In the genomic region with DNA sequence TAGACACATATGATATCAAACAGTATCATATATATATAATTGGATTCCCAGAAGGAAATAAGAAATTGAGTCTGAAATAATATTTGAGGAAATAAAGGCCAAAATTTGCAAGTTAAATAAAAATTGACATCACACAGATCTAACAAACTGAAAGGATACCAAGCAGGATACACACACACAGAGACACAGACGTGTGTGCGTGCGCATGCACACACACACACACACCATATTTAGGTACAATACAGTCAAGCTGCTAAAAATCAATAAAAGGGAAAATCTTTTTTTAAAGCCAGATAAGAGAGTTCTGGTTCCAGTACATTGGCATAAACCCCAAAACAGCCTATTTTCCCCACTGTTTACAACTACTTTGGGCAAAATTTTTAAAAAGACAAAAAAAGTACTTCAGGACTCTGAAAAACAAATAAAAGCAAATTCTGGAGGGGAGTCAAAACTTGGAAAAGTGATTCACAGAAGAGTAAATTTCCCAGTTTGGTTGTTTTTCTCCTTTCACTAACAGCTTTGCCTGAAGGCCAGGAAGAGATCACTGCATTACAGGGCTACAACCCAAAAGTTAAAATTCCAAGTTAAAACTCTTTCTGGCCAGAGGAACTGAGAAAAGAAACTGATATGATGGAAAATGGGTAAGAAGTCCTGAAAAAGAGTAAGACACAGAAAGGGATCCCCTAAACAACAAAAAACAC, we compare ENCODE assay signal across 12 cellular contexts. TPM values are rescaled to one million over a fixed set of nuclear protein-coding genes. Genes with fewer than 3 reads are reported as not detected.
DNase-seq lines count a peak whose midpoint lies in the region; ATAC-seq and TF ChIP-seq lines count a peak whose summit lies in the region.
"Had no signal": no experiment of that assay in that cellular context is flagged by ENCODE, and none has a peak within 500 bp of the region (broad histone marks: within the 10 kb centered on the region; RNA-seq: fewer than 3 reads in every experiment).

No MANE protein-coding gene starts in this region.

- peak overlapping the region; percentile 20 for H3K4me3 Mint-ChIP-seq in CD4-positive, alpha-beta T cell
- H3K4me3 Mint-ChIP-seq in central memory CD8-positive, alpha-beta T cell: no peak overlapping the region
- peak overlapping the region in 3 of 8 donors; percentile 10 to 45 (median 37) for H3K4me3 Mint-ChIP-seq in naive B cell
- H3K4me3 Mint-ChIP-seq: CD14-positive monocyte, neural progenitor cell had no signal

- H3K36me3 ChIP-seq in HEK293 (ENCODE audit: control insufficient read depth in 2 of 2, insufficient read depth in 1 of 2, low read length in 2 of 2): no peaks in the 10 kb centered on the region
- H3K36me3 ChIP-seq: neural progenitor cell had no signal

- no peaks in the 10 kb centered on the region for H3K27me3 Mint-ChIP-seq in CD4-positive, alpha-beta T cell
- H3K27me3 Mint-ChIP-seq in central memory CD8-positive, alpha-beta T cell: no peaks in the 10 kb centered on the region
- no peaks in the 10 kb centered on the region for H3K27me3 Mint-ChIP-seq in naive B cell

- no peaks in the 10 kb centered on the region for H3K9me3 ChIP-seq in CD4-positive, alpha-beta T cell (ENCODE audit: control insufficient read depth, low read length)
- H3K9me3 ChIP-seq in HEK293 (ENCODE audit: control insufficient read depth, insufficient read depth, low read depth, low read length): no peaks in the 10 kb centered on the region

- H3K27me3 ChIP-seq in CD4-positive, alpha-beta T cell (ENCODE audit: control insufficient read depth, insufficient read depth, low read length): no peaks in the 10 kb centered on the region
- H3K27me3 ChIP-seq: neural progenitor cell had no signal

- no peak overlapping the region for H3K27ac ChIP-seq in CD4-positive, alpha-beta T cell (ENCODE audit: low read depth, low read length)
- no peak overlapping the region for H3K27ac ChIP-seq in HEK293 (ENCODE audit: extremely low read depth, low read depth, low read length)
- H3K27ac ChIP-seq: neural progenitor cell had no signal

- peaks cover 5% of the 10 kb centered on the region; the same call in 1 of the 2 replicates for H3K4me1 ChIP-seq in HEK293 (ENCODE audit: control insufficient read depth, insufficient read depth, low read length)

- ATAC-seq in CD4-positive, alpha-beta T cell (ENCODE audit: poor library complexity): no peak
- ATAC-seq in central memory CD8-positive, alpha-beta T cell (replicated peaks; ENCODE audit: extremely low read depth, poor library complexity, severe bottlenecking): no peak
- ATAC-seq in naive B cell (ENCODE audit: low read depth in 2 of 2) (no peak), HG02870 (IDR thresholded peaks at IDR 0.05; ENCODE audit: unreplicated experiment) (no peak)

- H3K4me3 ChIP-seq in HEK293 (ENCODE audit: low read depth, low read length): no peak overlapping the region
- H3K4me3 ChIP-seq: neural progenitor cell had no signal

- H3K9me3 Mint-ChIP-seq in CD4-positive, alpha-beta T cell: no peaks in the 10 kb centered on the region
- no peaks in the 10 kb centered on the region for H3K9me3 Mint-ChIP-seq in central memory CD8-positive, alpha-beta T cell
- peaks cover 0 to 4% (median 0%) of the 10 kb centered on the region in 7 donors for H3K9me3 Mint-ChIP-seq in naive B cell
- H3K9me3 Mint-ChIP-seq: CD14-positive monocyte had no signal

- POLR2A ChIA-PET in CD4-positive, alpha-beta T cell (lab: Charles Lee): interaction anchor here (1.8 kb wide), 1 partner anchor 16 kb away, joined by 6 read pairs; a partner anchor contains a TSS
- POLR2A ChIA-PET in HEK293 (lab: Yijun Ruan, JAX): no interaction called here

- intact Hi-C loops in CD4-positive, alpha-beta T cell (cut with DNase I, micrococcal nuclease): no loop called here

- no peaks in the 10 kb centered on the region for H3K36me3 Mint-ChIP-seq in CD4-positive, alpha-beta T cell (ENCODE audit: low read depth)
- peaks cover 5% of the 10 kb centered on the region for H3K36me3 Mint-ChIP-seq in central memory CD8-positive, alpha-beta T cell (ENCODE audit: insufficient read depth)
- H3K36me3 Mint-ChIP-seq in naive B cell: no peaks in the 10 kb centered on the region
- H3K36me3 Mint-ChIP-seq: CD14-positive monocyte, neural progenitor cell had no signal

- peaks cover 93% of the 10 kb centered on the region for H3K4me1 Mint-ChIP-seq in CD4-positive, alpha-beta T cell (ENCODE audit: low read depth)
- H3K4me1 Mint-ChIP-seq in central memory CD8-positive, alpha-beta T cell: peaks cover 91% of the 10 kb centered on the region
- H3K4me1 Mint-ChIP-seq in naive B cell: peaks cover 69 to 93% (median 89%) of the 10 kb centered on the region in 3 donors
- H3K4me1 Mint-ChIP-seq: neural progenitor cell had no signal

- no peak for TF ChIP-seq CTCF in CD4-positive, alpha-beta T cell (IDR thresholded peaks at IDR 0.05)
- TF ChIP-seq CTCF in HEK293 (tag by site-specific recombination; IDR thresholded peaks at IDR 0.05): no peak

- CTCF ChIA-PET in CD4-positive, alpha-beta T cell (lab: Charles Lee): no interaction called here
- CTCF ChIA-PET in HEK293 (lab: Yijun Ruan, JAX): interaction anchor here (1.0 kb wide), 1 partner anchor 168 kb away, joined by 3 read pairs; no protein-coding TSS in a partner anchor

- H3K27ac Mint-ChIP-seq in CD4-positive, alpha-beta T cell: peak overlapping the region; percentile 34
- peak overlapping the region; percentile 19 for H3K27ac Mint-ChIP-seq in central memory CD8-positive, alpha-beta T cell (ENCODE audit: low read depth)
- peak overlapping the region; percentile 30 to 76 (median 72) for H3K27ac Mint-ChIP-seq in naive B cell
- H3K27ac Mint-ChIP-seq: neural progenitor cell had no signal

- DNase-seq in CD4-positive, alpha-beta T cell: no peak
- no peak for DNase-seq in central memory CD8-positive, alpha-beta T cell (ENCODE audit: low spot score in 2 of 2)
- no peak for DNase-seq in naive B cell
- DNase-seq in activated CD4-positive, CD25-positive, alpha-beta regulatory T cell treated with anti-CD3 and anti-CD28 coated beads, Interleukin-2, amount 50 U/mL, for 72 hours: no peak
- no peak for DNase-seq in NCI-H1092 treated with DMSO at 0.1 percent for 48 hours (lab: John Stamatoyannopoulos, UW)
- no peak for DNase-seq in stimulated activated CD4-positive, alpha-beta T cell treated with anti-CD3 and anti-CD28 coated beads, Interleukin-2, amount 100 ng/mL, for 24 hours
- DNase-seq: islet precursor cell, NCI-H774 had no signal

TF ChIP-seq in HEK293, 187 proteins besides CTCF, POLR2A, EP300 and RAD21:
- TF ChIP-seq ZNF138 (tag by site-specific recombination; IDR thresholded peaks at IDR 0.05; ENCODE audit: borderline replicate concordance) (no peak), ZBTB7A (tag by site-specific recombination; IDR thresholded peaks at IDR 0.05; ENCODE audit: low read depth) (no peak), ZNF114 (tag by site-specific recombination; IDR thresholded peaks at IDR 0.05) (no peak), PRDM1 (tag by site-specific recombination; IDR thresholded peaks at IDR 0.05) (peak; percentile 23; the same call in 1 of the 2 replicates)
- TF ChIP-seq, protein P1, sequence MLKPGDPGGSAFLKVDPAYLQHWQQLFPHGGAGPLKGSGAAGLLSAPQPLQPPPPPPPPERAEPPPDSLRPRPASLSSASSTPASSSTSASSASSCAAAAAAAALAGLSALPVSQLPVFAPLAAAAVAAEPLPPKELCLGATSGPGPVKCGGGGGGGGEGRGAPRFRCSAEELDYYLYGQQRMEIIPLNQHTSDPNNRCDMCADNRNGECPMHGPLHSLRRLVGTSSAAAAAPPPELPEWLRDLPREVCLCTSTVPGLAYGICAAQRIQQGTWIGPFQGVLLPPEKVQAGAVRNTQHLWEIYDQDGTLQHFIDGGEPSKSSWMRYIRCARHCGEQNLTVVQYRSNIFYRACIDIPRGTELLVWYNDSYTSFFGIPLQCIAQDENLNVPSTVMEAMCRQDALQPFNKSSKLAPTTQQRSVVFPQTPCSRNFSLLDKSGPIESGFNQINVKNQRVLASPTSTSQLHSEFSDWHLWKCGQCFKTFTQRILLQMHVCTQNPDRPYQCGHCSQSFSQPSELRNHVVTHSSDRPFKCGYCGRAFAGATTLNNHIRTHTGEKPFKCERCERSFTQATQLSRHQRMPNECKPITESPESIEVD (tag by site-specific recombination; IDR thresholded peaks at IDR 0.05): peak; percentile 69
- TF ChIP-seq, protein P2, sequence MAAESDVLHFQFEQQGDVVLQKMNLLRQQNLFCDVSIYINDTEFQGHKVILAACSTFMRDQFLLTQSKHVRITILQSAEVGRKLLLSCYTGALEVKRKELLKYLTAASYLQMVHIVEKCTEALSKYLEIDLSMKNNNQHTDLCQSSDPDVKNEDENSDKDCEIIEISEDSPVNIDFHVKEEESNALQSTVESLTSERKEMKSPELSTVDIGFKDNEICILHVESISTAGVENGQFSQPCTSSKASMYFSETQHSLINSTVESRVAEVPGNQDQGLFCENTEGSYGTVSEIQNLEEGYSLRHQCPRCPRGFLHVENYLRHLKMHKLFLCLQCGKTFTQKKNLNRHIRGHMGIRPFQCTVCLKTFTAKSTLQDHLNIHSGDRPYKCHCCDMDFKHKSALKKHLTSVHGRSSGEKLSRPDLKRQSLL (tag by site-specific recombination; IDR thresholded peaks at IDR 0.05): no peak
- TF ChIP-seq, protein P3, sequence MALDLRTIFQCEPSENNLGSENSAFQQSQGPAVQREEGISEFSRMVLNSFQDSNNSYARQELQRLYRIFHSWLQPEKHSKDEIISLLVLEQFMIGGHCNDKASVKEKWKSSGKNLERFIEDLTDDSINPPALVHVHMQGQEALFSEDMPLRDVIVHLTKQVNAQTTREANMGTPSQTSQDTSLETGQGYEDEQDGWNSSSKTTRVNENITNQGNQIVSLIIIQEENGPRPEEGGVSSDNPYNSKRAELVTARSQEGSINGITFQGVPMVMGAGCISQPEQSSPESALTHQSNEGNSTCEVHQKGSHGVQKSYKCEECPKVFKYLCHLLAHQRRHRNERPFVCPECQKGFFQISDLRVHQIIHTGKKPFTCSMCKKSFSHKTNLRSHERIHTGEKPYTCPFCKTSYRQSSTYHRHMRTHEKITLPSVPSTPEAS (tag by site-specific recombination; IDR thresholded peaks at IDR 0.05): 0 out of 2 replicates have a peak, but pooled peaks have one; percentile 9
TF ChIP-seq in HEK293: peak in this region for 3.

RNA-seq across cellular contexts. Expression of a gene that starts 16.2 kb away (rescaled TPM):
- 100 to 1,000 TPM; 116 to 119 TPM for total RNA-seq in CD4-positive, alpha-beta T cell
- 10 to 100 TPM; 31.5 to 81.0 (median 53.3) TPM for polyA plus RNA-seq in naive B cell (ENCODE audit: low read depth in 6 of 6)

Comparison
In these comparisons a context has a peak if more than half of its experiments do, and no peak if none do; other contexts are left out.
1. H3K27ac Mint-ChIP-seq: peak in every context shown above with its lines; median percentile 72 in naive B cell; 34 in CD4-positive, alpha-beta T cell; 19 in central memory CD8-positive, alpha-beta T cell.